Comparison of ENCODE assay signal across 9 cellular contexts in the genomic region with DNA sequence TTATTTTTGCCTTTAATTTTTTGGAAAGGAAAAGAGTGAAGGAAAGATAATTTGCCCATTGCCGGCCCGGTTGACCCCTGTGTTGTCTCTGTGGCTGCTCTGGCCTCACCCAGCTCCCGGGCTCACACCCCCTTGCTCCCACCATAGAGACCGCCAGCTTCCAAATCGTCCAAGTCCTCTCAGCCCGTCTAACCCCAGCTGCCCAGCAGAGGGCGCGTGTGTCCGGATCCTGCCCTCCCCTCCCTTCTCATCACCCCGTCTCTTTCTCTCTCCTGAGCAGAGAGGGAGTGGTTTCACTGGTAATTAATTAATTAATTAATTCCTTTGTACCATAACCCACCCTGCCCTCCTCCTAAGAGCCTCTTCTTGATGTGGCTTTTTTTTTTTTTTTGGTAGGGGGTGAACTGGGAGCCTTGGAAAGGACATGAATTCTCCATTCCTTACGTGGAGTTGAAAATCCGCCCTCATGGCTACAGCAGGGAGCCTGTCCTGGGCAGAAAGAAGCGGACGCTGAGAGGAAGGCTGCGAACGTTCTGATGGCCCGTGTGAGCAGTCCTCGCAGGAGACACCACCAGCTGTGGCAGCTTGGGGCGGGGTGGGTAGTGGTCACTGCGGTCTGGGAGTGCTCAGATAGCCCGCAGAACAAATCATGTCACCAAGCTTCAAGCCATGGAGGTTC. TPM values are rescaled to one million over a fixed set of nuclear protein-coding genes. Genes with fewer than 3 reads are reported as not detected.
A peak's percentile ranks its signal among the peaks of the same experiment; 100 is the strongest.
DNase-seq lines count a peak whose midpoint lies in the region; ATAC-seq, FAIRE-seq and TF ChIP-seq lines count a peak whose summit lies in the region.
"Had no signal": no experiment of that assay in that cellular context is flagged by ENCODE, and none has a peak within 500 bp of the region (broad histone marks: within the 10 kb centered on the region; RNA-seq: fewer than 3 reads in every experiment).

No MANE protein-coding gene starts in this region.

- H3K79me2 ChIP-seq in osteoblast (ENCODE audit: insufficient read depth, low read length) = no peaks in the 10 kb centered on the region

- TF ChIP-seq EP300 in Ishikawa (IDR thresholded peaks at IDR 0.05; ENCODE audit: borderline replicate concordance) (no peak), tibial nerve (IDR thresholded peaks at IDR 0.05) (no peak)

- H3K4me2 ChIP-seq in osteoblast (ENCODE audit: insufficient read depth, low read length) = no peak overlapping the region

- POLR2A ChIA-PET in A673 (lab: Charles Lee; ENCODE audit: low non-redundant PET) = no interaction called here

- peak; percentile 75 for DNase-seq in A673 (ENCODE audit: low spot score)
- peak; percentile 50 for DNase-seq in GM18507 (ENCODE audit: extremely low spot score, insufficient read length, low read depth)
- peak; percentile 49 for DNase-seq in RPMI7951 (ENCODE audit: low read depth)
- peak; percentile 41 to 50 for DNase-seq in activated T-helper 1 cell treated with anti-CD3 and anti-CD28 coated beads, Interleukin-2, amount 50 U/mL, for 16 hours (ENCODE audit: low read depth in 1 of 2, low spot score in 1 of 2)
- DNase-seq in foreskin keratinocyte = no peak
- peak; percentile 90 for DNase-seq in osteoblast (ENCODE audit: insufficient read length, low spot score, missing footprints)
- peak; percentile 32 to 70 for DNase-seq in tibial nerve (ENCODE audit: low spot score in 2 of 2)

- H3K4me3 ChIP-seq in A673 (ENCODE audit: low read depth, low read length, poor library complexity, severe bottlenecking) (no peak overlapping the region), osteoblast (ENCODE audit: insufficient read depth, low read length) (no peak overlapping the region), tibial nerve (no peak overlapping the region)
- H3K4me3 ChIP-seq: skin epidermis had no signal

- no peaks in the 10 kb centered on the region for H4K20me1 ChIP-seq in osteoblast (ENCODE audit: insufficient read depth, low read length)

- CTCF ChIA-PET in A673 (lab: Charles Lee) = interaction anchor here (0.6 to 1.4 kb wide), 7 partner anchors 8 to 739 kb away, joined by 3 to 13 read pairs (median 6); no protein-coding TSS in a partner anchor

- intact Hi-C loops in A673 (cut with micrococcal nuclease; ENCODE audit: unreplicated experiment) = loop anchor here (5.0 kb wide), 1 partner anchor 119 kb away; no protein-coding TSS in a partner anchor

- TF ChIP-seq RAD21 in Ishikawa (IDR thresholded peaks at IDR 0.05; ENCODE audit: low read depth) = peak; percentile 58

- TF ChIP-seq POLR2A in tibial nerve (IDR thresholded peaks at IDR 0.05) = no peak

- TF ChIP-seq CTCF in A673 (conservative IDR thresholded peaks at IDR 0.05; ENCODE audit: low read depth, low read length) (peak; percentile 94), foreskin keratinocyte (conservative IDR thresholded peaks at IDR 0.05) (peak; percentile 79), osteoblast (IDR thresholded peaks at IDR 0.05; ENCODE audit: extremely low read depth, low read depth, low read length) (peak; percentile 90), tibial nerve (IDR thresholded peaks at IDR 0.05) (peak; percentile 61 to 90 (median 76))

- ATAC-seq in foreskin keratinocyte = peak; percentile 81

- H3K27me3 ChIP-seq in A673 (replicated peaks; ENCODE audit: insufficient read depth, low read depth, low read length, poor library complexity) (no peaks in the 10 kb centered on the region), foreskin keratinocyte (peaks cover 14% of the 10 kb centered on the region), osteoblast (ENCODE audit: insufficient read depth, low read length) (no peaks in the 10 kb centered on the region), tibial nerve (no peaks in the 10 kb centered on the region)

- no TSS peak for BruUV-seq in A673 (replicated peaks; lab: Mats Ljungman, UMichigan)

- WGBS in tibial nerve, 2 donors = 21 to 32% methylated on average over 20 to 21 of the region's 21 CpGs

- H3K36me3 ChIP-seq in A673 (ENCODE audit: insufficient read depth, low read length, poor library complexity, severe bottlenecking) (no peaks in the 10 kb centered on the region), osteoblast (ENCODE audit: insufficient read depth, low read length) (no peaks in the 10 kb centered on the region), tibial nerve (no peaks in the 10 kb centered on the region)

- no peaks in the 10 kb centered on the region for H3K9me3 ChIP-seq in A673 (ENCODE audit: low read depth, low read length, poor library complexity, severe bottlenecking)
- H3K9me3 ChIP-seq in osteoblast (ENCODE audit: low read depth, low read length) = no peaks in the 10 kb centered on the region
- H3K9me3 ChIP-seq in tibial nerve = no peaks in the 10 kb centered on the region

- H3K27ac ChIP-seq in A673 (ENCODE audit: low read depth, low read length, poor library complexity, severe bottlenecking) (no peak overlapping the region), foreskin keratinocyte (no peak overlapping the region), osteoblast (ENCODE audit: low read depth, low read length) (no peak overlapping the region), tibial nerve (no peak overlapping the region)
- H3K27ac ChIP-seq: skin epidermis had no signal

- H3K4me1 ChIP-seq in A673 (ENCODE audit: insufficient read depth, low read length, poor library complexity, severe bottlenecking) (no peaks in the 10 kb centered on the region), foreskin keratinocyte (peaks cover 5% of the 10 kb centered on the region), osteoblast (ENCODE audit: insufficient read depth, low read length) (peaks cover 9% of the 10 kb centered on the region), tibial nerve (peaks cover 0 to 3% (median under 1%) of the 10 kb centered on the region in 4 donors)

- H2AFZ ChIP-seq in osteoblast (ENCODE audit: low read length) = no peak overlapping the region

- FAIRE-seq in GM18507 (lab: Jason Lieb, UNC) = peak; percentile 85

TF ChIP-seq in Ishikawa, 13 proteins besides CTCF, POLR2A, EP300 and RAD21:
- TF ChIP-seq YY1 (IDR thresholded peaks at IDR 0.05; ENCODE audit: low read depth) = no peak
- TF ChIP-seq TCF12 (IDR thresholded peaks at IDR 0.05; ENCODE audit: low read depth) = no peak
- TF ChIP-seq ZBTB7A (IDR thresholded peaks at IDR 0.05; ENCODE audit: low read depth) = no peak
- TF ChIP-seq EGR1 (IDR thresholded peaks at IDR 0.05) = no peak
- TF ChIP-seq, protein P1, sequence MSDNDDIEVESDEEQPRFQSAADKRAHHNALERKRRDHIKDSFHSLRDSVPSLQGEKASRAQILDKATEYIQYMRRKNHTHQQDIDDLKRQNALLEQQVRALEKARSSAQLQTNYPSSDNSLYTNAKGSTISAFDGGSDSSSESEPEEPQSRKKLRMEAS (IDR thresholded peaks at IDR 0.05) = no peak
- TF ChIP-seq, protein P2, sequence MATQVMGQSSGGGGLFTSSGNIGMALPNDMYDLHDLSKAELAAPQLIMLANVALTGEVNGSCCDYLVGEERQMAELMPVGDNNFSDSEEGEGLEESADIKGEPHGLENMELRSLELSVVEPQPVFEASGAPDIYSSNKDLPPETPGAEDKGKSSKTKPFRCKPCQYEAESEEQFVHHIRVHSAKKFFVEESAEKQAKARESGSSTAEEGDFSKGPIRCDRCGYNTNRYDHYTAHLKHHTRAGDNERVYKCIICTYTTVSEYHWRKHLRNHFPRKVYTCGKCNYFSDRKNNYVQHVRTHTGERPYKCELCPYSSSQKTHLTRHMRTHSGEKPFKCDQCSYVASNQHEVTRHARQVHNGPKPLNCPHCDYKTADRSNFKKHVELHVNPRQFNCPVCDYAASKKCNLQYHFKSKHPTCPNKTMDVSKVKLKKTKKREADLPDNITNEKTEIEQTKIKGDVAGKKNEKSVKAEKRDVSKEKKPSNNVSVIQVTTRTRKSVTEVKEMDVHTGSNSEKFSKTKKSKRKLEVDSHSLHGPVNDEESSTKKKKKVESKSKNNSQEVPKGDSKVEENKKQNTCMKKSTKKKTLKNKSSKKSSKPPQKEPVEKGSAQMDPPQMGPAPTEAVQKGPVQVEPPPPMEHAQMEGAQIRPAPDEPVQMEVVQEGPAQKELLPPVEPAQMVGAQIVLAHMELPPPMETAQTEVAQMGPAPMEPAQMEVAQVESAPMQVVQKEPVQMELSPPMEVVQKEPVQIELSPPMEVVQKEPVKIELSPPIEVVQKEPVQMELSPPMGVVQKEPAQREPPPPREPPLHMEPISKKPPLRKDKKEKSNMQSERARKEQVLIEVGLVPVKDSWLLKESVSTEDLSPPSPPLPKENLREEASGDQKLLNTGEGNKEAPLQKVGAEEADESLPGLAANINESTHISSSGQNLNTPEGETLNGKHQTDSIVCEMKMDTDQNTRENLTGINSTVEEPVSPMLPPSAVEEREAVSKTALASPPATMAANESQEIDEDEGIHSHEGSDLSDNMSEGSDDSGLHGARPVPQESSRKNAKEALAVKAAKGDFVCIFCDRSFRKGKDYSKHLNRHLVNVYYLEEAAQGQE (IDR thresholded peaks at IDR 0.05; ENCODE audit: low read depth) = no peak
- TF ChIP-seq CREB1 (IDR thresholded peaks at IDR 0.05; ENCODE audit: low read depth) = no peak
- TF ChIP-seq, protein P3, sequence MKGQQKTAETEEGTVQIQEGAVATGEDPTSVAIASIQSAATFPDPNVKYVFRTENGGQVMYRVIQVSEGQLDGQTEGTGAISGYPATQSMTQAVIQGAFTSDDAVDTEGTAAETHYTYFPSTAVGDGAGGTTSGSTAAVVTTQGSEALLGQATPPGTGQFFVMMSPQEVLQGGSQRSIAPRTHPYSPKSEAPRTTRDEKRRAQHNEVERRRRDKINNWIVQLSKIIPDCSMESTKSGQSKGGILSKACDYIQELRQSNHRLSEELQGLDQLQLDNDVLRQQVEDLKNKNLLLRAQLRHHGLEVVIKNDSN (IDR thresholded peaks at IDR 0.05) = no peak
- TF ChIP-seq CEBPB (IDR thresholded peaks at IDR 0.05) = no peak
- no peak for TF ChIP-seq FOXM1 (IDR thresholded peaks at IDR 0.05; ENCODE audit: borderline replicate concordance, low read depth)
- TF ChIP-seq TEAD4 (IDR thresholded peaks at IDR 0.05) = no peak
- TF ChIP-seq TAF1 (IDR thresholded peaks at IDR 0.05; ENCODE audit: low read depth) = no peak
- no peak for TF ChIP-seq NFIC (IDR thresholded peaks at IDR 0.05)
TF ChIP-seq in Ishikawa: peak in this region for 0.

RNA-seq across cellular contexts. Expression of a gene that starts 45.9 kb away (rescaled TPM):
- total RNA-seq in A673 (2021) = not detected in 2 replicates
- 0.59 and 1.2 TPM in 2 replicates for total RNA-seq in RPMI7951 (2014; rRNA removed; shearing (Covaris generic))
- total RNA-seq in foreskin keratinocyte = 70.3 and 80.8 TPM in 2 replicates
- 34.5 and 35.5 TPM in 2 replicates for polyA plus RNA-seq in foreskin keratinocyte
- 0.59 and 1.1 TPM in 2 replicates for total RNA-seq in osteoblast
- total RNA-seq in tibial nerve = 10 to 100 TPM; 16.9 to 28.8 (median 20.3) TPM

Comparison
In these comparisons a context has a peak if more than half of its experiments do, and no peak if none do; other contexts are left out.
1. DNase-seq: peak in A673 (single experiment), GM18507 (single experiment), RPMI7951 (single experiment), activated T-helper 1 cell treated with anti-CD3 and anti-CD28 coated beads, Interleukin-2, amount 50 U/mL, for 16 hours (2 of 2), osteoblast (single experiment) and tibial nerve (2 of 2); none in foreskin keratinocyte (0 of 2).
2. Peak in every context shown above with its lines, with median percentiles within 50 percentile points of each other: CTCF ChIP-seq.